In the genomic region with DNA sequence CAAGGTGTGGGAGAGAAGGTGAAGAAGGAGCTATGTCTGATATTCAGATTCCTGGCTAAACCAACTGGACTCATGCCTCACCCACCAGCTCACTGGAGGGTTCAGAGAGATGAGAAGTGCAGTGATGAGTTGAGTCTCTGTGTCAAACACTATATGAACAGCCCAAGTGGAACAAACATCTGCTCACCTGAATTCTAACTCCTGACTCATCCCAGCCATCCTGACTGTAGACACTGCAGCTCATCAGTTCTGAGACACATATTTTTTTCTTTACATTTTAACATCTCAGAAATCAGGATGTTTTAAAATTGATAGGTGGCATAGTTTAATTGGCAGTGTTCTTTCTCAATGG, we compare ENCODE assay signal across 23 cellular contexts.
"Had no signal": no experiment of that assay in that cellular context is flagged by ENCODE, and none has a peak within 500 bp of the region (broad histone marks: within the 10 kb centered on the region; RNA-seq: fewer than 3 reads in every experiment).

No MANE protein-coding gene starts in this region.

- H3K9me3 Mint-ChIP-seq: activated CD4-positive, alpha-beta memory T cell treated with anti-CD3 and anti-CD28 coated beads for 36 hours; activated naive CD4-positive, alpha-beta T cell treated with anti-CD3 and anti-CD28 coated beads, Interleukin-2, amount 10 ng/mL, durations not matched to agents 7 days and 5 days; activated T-helper 2 cell treated with anti-CD3 and anti-CD28 coated beads, Interferon-gamma antibody, Interleukin-2, Interleukin-4, amounts not matched to agents 10 μg/mL and 5 μg/mL and 100 μg/mL, durations not matched to agents 14 hours and 24 hours and 36 hours; T-helper 1 cell treated with Interleukin-12 subunit alpha and Interleukin-12 subunit beta and Interleukin-4 antibody, amounts not matched to agents 30 μg/mL and 1 μg/mL, for 36 hours had no signal

- H3K27ac Mint-ChIP-seq: activated CD4-positive, alpha-beta memory T cell treated with anti-CD3 and anti-CD28 coated beads for 36 hours; activated CD4-positive, alpha-beta T cell treated with anti-CD3 and anti-CD28 coated beads, Interleukin-2, amount 10 ng/mL, durations not matched to agents 24 days and 14 days; activated naive CD4-positive, alpha-beta T cell treated with anti-CD3 and anti-CD28 coated beads, Interleukin-2, amount 10 ng/mL, durations not matched to agents 7 days and 5 days; activated naive CD8-positive, alpha-beta T cell treated with anti-CD3 and anti-CD28 coated beads for 36 hours; activated T-helper 2 cell treated with anti-CD3 and anti-CD28 coated beads, Interferon-gamma antibody, Interleukin-2, Interleukin-4, amounts not matched to agents 10 μg/mL and 5 μg/mL and 100 μg/mL, durations not matched to agents 14 hours and 24 hours and 36 hours; T-helper 1 cell treated with Interleukin-12 subunit alpha and Interleukin-12 subunit beta and Interleukin-4 antibody, amounts not matched to agents 30 μg/mL and 1 μg/mL, for 36 hours; WTC11 had no signal

- H3K4me3 Mint-ChIP-seq: activated CD4-positive, alpha-beta memory T cell treated with anti-CD3 and anti-CD28 coated beads for 36 hours; activated CD4-positive, alpha-beta T cell treated with anti-CD3 and anti-CD28 coated beads, Interleukin-2, amount 10 ng/mL, durations not matched to agents 24 days and 14 days; activated naive CD4-positive, alpha-beta T cell treated with anti-CD3 and anti-CD28 coated beads, Interleukin-2, amount 10 ng/mL, durations not matched to agents 7 days and 5 days; activated naive CD8-positive, alpha-beta T cell treated with anti-CD3 and anti-CD28 coated beads for 36 hours; T-helper 1 cell treated with Interleukin-12 subunit alpha and Interleukin-12 subunit beta and Interleukin-4 antibody, amounts not matched to agents 30 μg/mL and 1 μg/mL, for 36 hours; WTC11 had no signal

- ATAC-seq: WTC11 had no signal

- DNase-seq: activated CD4-positive, alpha-beta memory T cell treated with anti-CD3 and anti-CD28 coated beads for 36 hours; activated CD4-positive, alpha-beta T cell treated with anti-CD3 and anti-CD28 coated beads, Interleukin-2, amount 10 ng/mL, durations not matched to agents 24 days and 14 days; activated CD4-positive, CD25-positive, alpha-beta regulatory T cell treated with anti-CD3 and anti-CD28 coated beads, Interleukin-2, amount 50 U/mL, for 72 hours; activated CD8-positive, alpha-beta memory T cell treated with anti-CD3 and anti-CD28 coated beads for 24 hours; activated gamma-delta T cell treated with Interleukin-2 at 50 U/mL for 16 hours; activated naive CD4-positive, alpha-beta T cell treated with anti-CD3 and anti-CD28 coated beads, Interleukin-2, amount 10 ng/mL, durations not matched to agents 7 days and 5 days; activated naive CD8-positive, alpha-beta T cell treated with anti-CD3 and anti-CD28 coated beads for 36 hours; activated T-cell treated with anti-CD3 and anti-CD28 coated beads, Interleukin-2, amount 50 U/mL, for 48 hours; brain microvascular endothelial cell; cerebellar nuclear complex; Kasumi-1; NCI-H1048; NCI-H146; NCI-H187 treated with DMSO at 0.1 percent for 48 hours; NCI-H2081 treated with DMSO at 0.1 percent for 48 hours; NCI-H524; SJCRH30; SK-N-SH; SW 1271 had no signal

- H3K4me3 ChIP-seq: Peyer's patch, SJCRH30 had no signal
